ENCODE assay signal across 1 cellular context in the genomic region with DNA sequence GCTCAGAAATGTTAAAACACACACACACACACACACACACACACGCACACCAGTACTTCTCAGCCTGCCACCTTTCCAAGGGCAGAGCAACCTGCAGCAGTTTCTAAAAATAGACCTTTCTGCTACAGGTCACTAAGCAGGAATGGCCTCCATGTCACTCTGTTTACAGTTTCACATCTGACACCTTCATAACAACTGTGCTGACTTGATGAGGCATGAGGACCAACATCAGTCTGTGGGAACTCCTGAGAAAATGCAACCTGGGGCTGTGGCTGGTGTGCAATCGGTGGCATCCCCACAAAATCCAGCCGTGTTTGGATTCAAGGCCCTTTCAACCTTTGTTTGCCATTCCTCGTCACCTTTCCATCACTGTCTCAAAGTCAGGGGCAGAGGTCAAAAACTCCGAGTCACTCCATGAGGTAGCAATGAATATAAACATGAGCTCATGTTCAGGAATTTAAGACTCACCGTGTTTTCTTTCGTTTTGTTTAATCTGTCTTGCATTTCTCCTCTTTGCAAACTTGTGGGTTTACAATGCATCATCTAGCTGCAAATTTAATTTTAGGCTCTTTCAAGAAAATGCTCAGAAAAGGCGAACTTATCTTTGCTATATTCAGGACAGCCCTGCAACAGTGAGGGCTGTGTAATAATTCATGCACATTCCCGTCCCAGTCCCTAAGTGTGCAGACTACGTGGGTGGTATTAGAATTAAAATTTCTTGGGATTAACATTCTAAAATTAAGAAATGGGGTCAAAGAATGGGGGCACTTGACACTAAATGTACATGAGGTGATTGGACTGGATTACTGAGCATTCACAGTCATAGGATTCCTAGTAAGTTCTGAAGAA.
TF ChIP-seq lines count a peak whose summit lies in the region.

No MANE protein-coding gene starts in this region.

TF ChIP-seq in HepG2, 621 proteins besides CTCF, POLR2A, EP300 and RAD21 (continued from another document and continues in another):
- TF ChIP-seq, protein P1, sequence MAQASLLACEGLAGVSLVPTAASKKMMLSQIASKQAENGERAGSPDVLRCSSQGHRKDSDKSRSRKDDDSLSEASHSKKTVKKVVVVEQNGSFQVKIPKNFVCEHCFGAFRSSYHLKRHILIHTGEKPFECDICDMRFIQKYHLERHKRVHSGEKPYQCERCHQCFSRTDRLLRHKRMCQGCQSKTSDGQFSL (CRISPR knock-in tag; IDR thresholded peaks at IDR 0.05), result no peak
- TF ChIP-seq, protein P2, sequence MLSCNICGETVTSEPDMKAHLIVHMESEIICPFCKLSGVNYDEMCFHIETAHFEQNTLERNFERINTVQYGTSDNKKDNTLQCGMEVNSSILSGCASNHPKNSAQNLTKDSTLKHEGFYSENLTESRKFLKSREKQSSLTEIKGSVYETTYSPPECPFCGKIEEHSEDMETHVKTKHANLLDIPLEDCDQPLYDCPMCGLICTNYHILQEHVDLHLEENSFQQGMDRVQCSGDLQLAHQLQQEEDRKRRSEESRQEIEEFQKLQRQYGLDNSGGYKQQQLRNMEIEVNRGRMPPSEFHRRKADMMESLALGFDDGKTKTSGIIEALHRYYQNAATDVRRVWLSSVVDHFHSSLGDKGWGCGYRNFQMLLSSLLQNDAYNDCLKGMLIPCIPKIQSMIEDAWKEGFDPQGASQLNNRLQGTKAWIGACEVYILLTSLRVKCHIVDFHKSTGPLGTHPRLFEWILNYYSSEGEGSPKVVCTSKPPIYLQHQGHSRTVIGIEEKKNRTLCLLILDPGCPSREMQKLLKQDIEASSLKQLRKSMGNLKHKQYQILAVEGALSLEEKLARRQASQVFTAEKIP (CRISPR knock-in tag; IDR thresholded peaks at IDR 0.05; ENCODE audit: borderline replicate concordance), result no peak
- TF ChIP-seq, protein P3, sequence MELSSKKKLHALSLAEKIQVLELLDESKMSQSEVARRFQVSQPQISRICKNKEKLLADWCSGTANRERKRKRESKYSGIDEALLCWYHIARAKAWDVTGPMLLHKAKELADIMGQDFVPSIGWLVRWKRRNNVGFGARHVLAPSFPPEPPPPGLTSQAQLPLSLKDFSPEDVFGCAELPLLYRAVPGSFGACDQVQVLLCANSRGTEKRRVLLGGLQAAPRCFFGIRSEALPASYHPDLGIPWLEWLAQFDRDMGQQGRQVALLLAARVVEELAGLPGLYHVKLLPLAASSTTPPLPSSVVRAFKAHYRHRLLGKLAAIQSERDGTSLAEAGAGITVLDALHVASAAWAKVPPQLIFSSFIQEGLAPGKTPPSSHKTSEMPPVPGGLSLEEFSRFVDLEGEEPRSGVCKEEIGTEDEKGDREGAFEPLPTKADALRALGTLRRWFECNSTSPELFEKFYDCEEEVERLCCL (CRISPR knock-in tag; IDR thresholded peaks at IDR 0.05; ENCODE audit: borderline replicate concordance), result no peak
- TF ChIP-seq, protein P4, sequence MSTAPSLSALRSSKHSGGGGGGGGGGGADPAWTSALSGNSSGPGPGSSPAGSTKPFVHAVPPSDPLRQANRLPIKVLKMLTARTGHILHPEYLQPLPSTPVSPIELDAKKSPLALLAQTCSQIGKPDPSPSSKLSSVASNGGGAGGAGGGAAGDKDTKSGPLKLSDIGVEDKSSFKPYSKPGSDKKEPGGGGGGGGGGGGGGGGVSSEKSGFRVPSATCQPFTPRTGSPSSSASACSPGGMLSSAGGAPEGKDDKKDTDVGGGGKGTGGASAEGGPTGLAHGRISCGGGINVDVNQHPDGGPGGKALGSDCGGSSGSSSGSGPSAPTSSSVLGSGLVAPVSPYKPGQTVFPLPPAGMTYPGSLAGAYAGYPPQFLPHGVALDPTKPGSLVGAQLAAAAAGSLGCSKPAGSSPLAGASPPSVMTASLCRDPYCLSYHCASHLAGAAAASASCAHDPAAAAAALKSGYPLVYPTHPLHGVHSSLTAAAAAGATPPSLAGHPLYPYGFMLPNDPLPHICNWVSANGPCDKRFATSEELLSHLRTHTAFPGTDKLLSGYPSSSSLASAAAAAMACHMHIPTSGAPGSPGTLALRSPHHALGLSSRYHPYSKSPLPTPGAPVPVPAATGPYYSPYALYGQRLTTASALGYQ (CRISPR knock-in tag; IDR thresholded peaks at IDR 0.05), result no peak
- TF ChIP-seq, protein P5, sequence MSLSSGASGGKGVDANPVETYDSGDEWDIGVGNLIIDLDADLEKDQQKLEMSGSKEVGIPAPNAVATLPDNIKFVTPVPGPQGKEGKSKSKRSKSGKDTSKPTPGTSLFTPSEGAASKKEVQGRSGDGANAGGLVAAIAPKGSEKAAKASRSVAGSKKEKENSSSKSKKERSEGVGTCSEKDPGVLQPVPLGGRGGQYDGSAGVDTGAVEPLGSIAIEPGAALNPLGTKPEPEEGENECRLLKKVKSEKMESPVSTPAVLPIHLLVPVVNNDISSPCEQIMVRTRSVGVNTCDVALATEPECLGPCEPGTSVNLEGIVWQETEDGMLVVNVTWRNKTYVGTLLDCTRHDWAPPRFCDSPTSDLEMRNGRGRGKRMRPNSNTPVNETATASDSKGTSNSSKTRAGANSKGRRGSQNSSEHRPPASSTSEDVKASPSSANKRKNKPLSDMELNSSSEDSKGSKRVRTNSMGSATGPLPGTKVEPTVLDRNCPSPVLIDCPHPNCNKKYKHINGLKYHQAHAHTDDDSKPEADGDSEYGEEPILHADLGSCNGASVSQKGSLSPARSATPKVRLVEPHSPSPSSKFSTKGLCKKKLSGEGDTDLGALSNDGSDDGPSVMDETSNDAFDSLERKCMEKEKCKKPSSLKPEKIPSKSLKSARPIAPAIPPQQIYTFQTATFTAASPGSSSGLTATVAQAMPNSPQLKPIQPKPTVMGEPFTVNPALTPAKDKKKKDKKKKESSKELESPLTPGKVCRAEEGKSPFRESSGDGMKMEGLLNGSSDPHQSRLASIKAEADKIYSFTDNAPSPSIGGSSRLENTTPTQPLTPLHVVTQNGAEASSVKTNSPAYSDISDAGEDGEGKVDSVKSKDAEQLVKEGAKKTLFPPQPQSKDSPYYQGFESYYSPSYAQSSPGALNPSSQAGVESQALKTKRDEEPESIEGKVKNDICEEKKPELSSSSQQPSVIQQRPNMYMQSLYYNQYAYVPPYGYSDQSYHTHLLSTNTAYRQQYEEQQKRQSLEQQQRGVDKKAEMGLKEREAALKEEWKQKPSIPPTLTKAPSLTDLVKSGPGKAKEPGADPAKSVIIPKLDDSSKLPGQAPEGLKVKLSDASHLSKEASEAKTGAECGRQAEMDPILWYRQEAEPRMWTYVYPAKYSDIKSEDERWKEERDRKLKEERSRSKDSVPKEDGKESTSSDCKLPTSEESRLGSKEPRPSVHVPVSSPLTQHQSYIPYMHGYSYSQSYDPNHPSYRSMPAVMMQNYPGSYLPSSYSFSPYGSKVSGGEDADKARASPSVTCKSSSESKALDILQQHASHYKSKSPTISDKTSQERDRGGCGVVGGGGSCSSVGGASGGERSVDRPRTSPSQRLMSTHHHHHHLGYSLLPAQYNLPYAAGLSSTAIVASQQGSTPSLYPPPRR (CRISPR knock-in tag; IDR thresholded peaks at IDR 0.05; ENCODE audit: borderline replicate concordance), result 0 out of 2 replicates have a peak, but pooled peaks have one; percentile 55
- TF ChIP-seq THAP11 (CRISPR knock-in tag; IDR thresholded peaks at IDR 0.05), result no peak
- no peak for TF ChIP-seq YEATS4 (CRISPR knock-in tag; IDR thresholded peaks at IDR 0.05; ENCODE audit: borderline replicate concordance)
- no peak for TF ChIP-seq ZNF225 (CRISPR knock-in tag; IDR thresholded peaks at IDR 0.05)
- TF ChIP-seq MEIS1 (CRISPR knock-in tag; IDR thresholded peaks at IDR 0.05; ENCODE audit: borderline replicate concordance), result no peak
- no peak for TF ChIP-seq ZBTB7B (CRISPR knock-in tag; IDR thresholded peaks at IDR 0.05)
- TF ChIP-seq TBP (CRISPR knock-in tag; IDR thresholded peaks at IDR 0.05), result no peak
- TF ChIP-seq, protein P6, sequence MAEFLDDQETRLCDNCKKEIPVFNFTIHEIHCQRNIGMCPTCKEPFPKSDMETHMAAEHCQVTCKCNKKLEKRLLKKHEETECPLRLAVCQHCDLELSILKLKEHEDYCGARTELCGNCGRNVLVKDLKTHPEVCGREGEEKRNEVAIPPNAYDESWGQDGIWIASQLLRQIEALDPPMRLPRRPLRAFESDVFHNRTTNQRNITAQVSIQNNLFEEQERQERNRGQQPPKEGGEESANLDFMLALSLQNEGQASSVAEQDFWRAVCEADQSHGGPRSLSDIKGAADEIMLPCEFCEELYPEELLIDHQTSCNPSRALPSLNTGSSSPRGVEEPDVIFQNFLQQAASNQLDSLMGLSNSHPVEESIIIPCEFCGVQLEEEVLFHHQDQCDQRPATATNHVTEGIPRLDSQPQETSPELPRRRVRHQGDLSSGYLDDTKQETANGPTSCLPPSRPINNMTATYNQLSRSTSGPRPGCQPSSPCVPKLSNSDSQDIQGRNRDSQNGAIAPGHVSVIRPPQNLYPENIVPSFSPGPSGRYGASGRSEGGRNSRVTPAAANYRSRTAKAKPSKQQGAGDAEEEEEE (CRISPR knock-in tag; IDR thresholded peaks at IDR 0.05; ENCODE audit: borderline replicate concordance), result no peak
- TF ChIP-seq, protein P7, sequence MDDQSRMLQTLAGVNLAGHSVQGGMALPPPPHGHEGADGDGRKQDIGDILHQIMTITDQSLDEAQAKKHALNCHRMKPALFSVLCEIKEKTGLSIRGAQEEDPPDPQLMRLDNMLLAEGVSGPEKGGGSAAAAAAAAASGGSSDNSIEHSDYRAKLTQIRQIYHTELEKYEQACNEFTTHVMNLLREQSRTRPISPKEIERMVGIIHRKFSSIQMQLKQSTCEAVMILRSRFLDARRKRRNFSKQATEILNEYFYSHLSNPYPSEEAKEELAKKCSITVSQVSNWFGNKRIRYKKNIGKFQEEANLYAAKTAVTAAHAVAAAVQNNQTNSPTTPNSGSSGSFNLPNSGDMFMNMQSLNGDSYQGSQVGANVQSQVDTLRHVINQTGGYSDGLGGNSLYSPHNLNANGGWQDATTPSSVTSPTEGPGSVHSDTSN (CRISPR knock-in tag; IDR thresholded peaks at IDR 0.05; ENCODE audit: borderline replicate concordance), result no peak
- peak; percentile 96 for TF ChIP-seq RARA (CRISPR knock-in tag; IDR thresholded peaks at IDR 0.05)
- TF ChIP-seq, protein P8, sequence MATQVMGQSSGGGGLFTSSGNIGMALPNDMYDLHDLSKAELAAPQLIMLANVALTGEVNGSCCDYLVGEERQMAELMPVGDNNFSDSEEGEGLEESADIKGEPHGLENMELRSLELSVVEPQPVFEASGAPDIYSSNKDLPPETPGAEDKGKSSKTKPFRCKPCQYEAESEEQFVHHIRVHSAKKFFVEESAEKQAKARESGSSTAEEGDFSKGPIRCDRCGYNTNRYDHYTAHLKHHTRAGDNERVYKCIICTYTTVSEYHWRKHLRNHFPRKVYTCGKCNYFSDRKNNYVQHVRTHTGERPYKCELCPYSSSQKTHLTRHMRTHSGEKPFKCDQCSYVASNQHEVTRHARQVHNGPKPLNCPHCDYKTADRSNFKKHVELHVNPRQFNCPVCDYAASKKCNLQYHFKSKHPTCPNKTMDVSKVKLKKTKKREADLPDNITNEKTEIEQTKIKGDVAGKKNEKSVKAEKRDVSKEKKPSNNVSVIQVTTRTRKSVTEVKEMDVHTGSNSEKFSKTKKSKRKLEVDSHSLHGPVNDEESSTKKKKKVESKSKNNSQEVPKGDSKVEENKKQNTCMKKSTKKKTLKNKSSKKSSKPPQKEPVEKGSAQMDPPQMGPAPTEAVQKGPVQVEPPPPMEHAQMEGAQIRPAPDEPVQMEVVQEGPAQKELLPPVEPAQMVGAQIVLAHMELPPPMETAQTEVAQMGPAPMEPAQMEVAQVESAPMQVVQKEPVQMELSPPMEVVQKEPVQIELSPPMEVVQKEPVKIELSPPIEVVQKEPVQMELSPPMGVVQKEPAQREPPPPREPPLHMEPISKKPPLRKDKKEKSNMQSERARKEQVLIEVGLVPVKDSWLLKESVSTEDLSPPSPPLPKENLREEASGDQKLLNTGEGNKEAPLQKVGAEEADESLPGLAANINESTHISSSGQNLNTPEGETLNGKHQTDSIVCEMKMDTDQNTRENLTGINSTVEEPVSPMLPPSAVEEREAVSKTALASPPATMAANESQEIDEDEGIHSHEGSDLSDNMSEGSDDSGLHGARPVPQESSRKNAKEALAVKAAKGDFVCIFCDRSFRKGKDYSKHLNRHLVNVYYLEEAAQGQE (IDR thresholded peaks at IDR 0.05; ENCODE audit: borderline replicate concordance in 1 of 2, low read depth in 1 of 2, low read length in 2 of 2), result no peak
- no peak for TF ChIP-seq CENPX (CRISPR knock-in tag; IDR thresholded peaks at IDR 0.05)
- TF ChIP-seq, protein P9, sequence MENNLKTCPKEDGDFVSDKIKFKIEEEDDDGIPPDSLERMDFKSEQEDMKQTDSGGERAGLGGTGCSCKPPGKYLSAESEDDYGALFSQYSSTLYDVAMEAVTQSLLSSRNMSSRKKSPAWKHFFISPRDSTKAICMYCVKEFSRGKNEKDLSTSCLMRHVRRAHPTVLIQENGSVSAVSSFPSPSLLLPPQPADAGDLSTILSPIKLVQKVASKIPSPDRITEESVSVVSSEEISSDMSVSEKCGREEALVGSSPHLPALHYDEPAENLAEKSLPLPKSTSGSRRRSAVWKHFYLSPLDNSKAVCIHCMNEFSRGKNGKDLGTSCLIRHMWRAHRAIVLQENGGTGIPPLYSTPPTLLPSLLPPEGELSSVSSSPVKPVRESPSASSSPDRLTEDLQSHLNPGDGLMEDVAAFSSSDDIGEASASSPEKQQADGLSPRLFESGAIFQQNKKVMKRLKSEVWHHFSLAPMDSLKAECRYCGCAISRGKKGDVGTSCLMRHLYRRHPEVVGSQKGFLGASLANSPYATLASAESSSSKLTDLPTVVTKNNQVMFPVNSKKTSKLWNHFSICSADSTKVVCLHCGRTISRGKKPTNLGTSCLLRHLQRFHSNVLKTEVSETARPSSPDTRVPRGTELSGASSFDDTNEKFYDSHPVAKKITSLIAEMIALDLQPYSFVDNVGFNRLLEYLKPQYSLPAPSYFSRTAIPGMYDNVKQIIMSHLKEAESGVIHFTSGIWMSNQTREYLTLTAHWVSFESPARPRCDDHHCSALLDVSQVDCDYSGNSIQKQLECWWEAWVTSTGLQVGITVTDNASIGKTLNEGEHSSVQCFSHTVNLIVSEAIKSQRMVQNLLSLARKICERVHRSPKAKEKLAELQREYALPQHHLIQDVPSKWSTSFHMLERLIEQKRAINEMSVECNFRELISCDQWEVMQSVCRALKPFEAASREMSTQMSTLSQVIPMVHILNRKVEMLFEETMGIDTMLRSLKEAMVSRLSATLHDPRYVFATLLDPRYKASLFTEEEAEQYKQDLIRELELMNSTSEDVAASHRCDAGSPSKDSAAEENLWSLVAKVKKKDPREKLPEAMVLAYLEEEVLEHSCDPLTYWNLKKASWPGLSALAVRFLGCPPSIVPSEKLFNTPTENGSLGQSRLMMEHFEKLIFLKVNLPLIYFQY (CRISPR knock-in tag; IDR thresholded peaks at IDR 0.05; ENCODE audit: borderline replicate concordance), result no peak
- TF ChIP-seq ZFP36 (IDR thresholded peaks at IDR 0.05; ENCODE audit: borderline replicate concordance, low read depth, low read length, partially characterized antibody), result no peak
- TF ChIP-seq, protein P10, sequence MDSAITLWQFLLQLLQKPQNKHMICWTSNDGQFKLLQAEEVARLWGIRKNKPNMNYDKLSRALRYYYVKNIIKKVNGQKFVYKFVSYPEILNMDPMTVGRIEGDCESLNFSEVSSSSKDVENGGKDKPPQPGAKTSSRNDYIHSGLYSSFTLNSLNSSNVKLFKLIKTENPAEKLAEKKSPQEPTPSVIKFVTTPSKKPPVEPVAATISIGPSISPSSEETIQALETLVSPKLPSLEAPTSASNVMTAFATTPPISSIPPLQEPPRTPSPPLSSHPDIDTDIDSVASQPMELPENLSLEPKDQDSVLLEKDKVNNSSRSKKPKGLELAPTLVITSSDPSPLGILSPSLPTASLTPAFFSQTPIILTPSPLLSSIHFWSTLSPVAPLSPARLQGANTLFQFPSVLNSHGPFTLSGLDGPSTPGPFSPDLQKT (CRISPR knock-in tag; IDR thresholded peaks at IDR 0.05; ENCODE audit: borderline replicate concordance), result no peak
- TF ChIP-seq, protein P11, sequence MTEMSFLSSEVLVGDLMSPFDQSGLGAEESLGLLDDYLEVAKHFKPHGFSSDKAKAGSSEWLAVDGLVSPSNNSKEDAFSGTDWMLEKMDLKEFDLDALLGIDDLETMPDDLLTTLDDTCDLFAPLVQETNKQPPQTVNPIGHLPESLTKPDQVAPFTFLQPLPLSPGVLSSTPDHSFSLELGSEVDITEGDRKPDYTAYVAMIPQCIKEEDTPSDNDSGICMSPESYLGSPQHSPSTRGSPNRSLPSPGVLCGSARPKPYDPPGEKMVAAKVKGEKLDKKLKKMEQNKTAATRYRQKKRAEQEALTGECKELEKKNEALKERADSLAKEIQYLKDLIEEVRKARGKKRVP (CRISPR knock-in tag; IDR thresholded peaks at IDR 0.05), result peak in 1 of 2 experiments; percentile 58; a peak in 2 of 4 replicates
- TF ChIP-seq REPIN1 (CRISPR knock-in tag; IDR thresholded peaks at IDR 0.05; ENCODE audit: borderline replicate concordance, low read depth), result peak; percentile 39; the same call in 1 of the 2 replicates
